27 cellular contexts compared by ENCODE assay signal in the genomic region with DNA sequence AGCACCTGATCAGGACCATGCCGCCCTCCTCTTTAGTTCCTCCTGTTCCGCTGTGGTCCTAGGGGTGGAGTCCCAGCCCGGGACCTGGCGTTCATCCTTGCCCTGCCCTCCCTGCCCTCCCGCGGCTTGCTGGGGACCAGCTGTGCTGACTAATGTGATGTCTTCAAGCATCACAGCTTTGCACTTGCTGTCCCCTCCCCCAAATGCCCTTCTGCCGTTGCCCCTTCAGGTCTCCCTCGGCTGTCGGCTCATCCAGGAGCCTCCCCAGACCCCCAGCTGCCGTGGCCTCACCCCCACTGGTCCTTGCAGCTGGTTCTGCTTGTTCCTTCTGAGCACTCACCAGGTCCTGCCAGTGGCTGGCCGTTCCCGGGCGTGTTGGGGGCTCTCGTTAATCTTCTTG. TPM values are rescaled to one million over a fixed set of nuclear protein-coding genes. Genes with fewer than 3 reads are reported as not detected.
DNase-seq lines count a peak whose midpoint lies in the region; TF ChIP-seq lines count a peak whose summit lies in the region.
"Had no signal": no experiment of that assay in that cellular context is flagged by ENCODE, and none has a peak within 500 bp of the region (broad histone marks: within the 10 kb centered on the region; RNA-seq: fewer than 3 reads in every experiment).

No MANE protein-coding gene starts in this region.

- H3K4me3 ChIP-seq in fibroblast of the aortic adventitia (ENCODE audit: low read depth, low read length): no peak overlapping the region
- H3K4me3 ChIP-seq in skeletal muscle satellite cell (ENCODE audit: low read length): no peak overlapping the region
- no peak overlapping the region for H3K4me3 ChIP-seq in neural progenitor cell
- H3K4me3 ChIP-seq in lower leg skin (ENCODE audit: low read depth, poor library complexity, severe bottlenecking): no peak overlapping the region
- H3K4me3 ChIP-seq: ascending aorta, K562, stomach had no signal

- H3F3A ChIP-seq in neural progenitor cell (ENCODE audit: low read depth): no peaks in the 10 kb centered on the region

- H3K9me3 ChIP-seq in skeletal muscle satellite cell (replicated peaks; ENCODE audit: low read length) (no peaks in the 10 kb centered on the region), neural progenitor cell (ENCODE audit: low read depth) (no peaks in the 10 kb centered on the region)
- H3K9me3 ChIP-seq: ascending aorta, stomach had no signal

- no peak overlapping the region for H3K4me3 Mint-ChIP-seq in neural progenitor cell
- H3K4me3 Mint-ChIP-seq: activated CD4-positive, alpha-beta memory T cell treated with anti-CD3 and anti-CD28 coated beads, Interleukin-2, amount 10 ng/mL, durations not matched to agents 7 days and 5 days; activated naive CD4-positive, alpha-beta T cell treated with anti-CD3 and anti-CD28 coated beads for 36 hours; effector memory CD8-positive, alpha-beta T cell; WTC11 had no signal

- intact Hi-C loops in lower leg skin (cut with DNase I; ENCODE audit: low total_unique reads): no loop called here

- H3K27ac ChIP-seq in neural progenitor cell: no peak overlapping the region
- H3K27ac ChIP-seq: 22Rv1, ascending aorta had no signal

- TF ChIP-seq CTCF in fibroblast of the aortic adventitia (IDR thresholded peaks at IDR 0.05; ENCODE audit: insufficient read depth, low read length) (no peak), neural progenitor cell (IDR thresholded peaks at IDR 0.05) (no peak), lower leg skin (IDR thresholded peaks at IDR 0.05) (no peak)

- no peak overlapping the region for H2AFZ ChIP-seq in neural progenitor cell (replicated peaks)

- no peaks in the 10 kb centered on the region for H3K36me3 Mint-ChIP-seq in neural progenitor cell
- H3K36me3 Mint-ChIP-seq: naive thymus-derived CD8-positive, alpha-beta T cell; WTC11 had no signal

- H3K9ac ChIP-seq in skeletal muscle satellite cell (ENCODE audit: low read depth, low read length): no peak overlapping the region
- no peak overlapping the region for H3K9ac ChIP-seq in neural progenitor cell

- no peaks in the 10 kb centered on the region for H3K36me3 ChIP-seq in skeletal muscle satellite cell (ENCODE audit: insufficient read depth, low read length)
- no peaks in the 10 kb centered on the region for H3K36me3 ChIP-seq in neural progenitor cell

- H3K9me3 Mint-ChIP-seq in neural progenitor cell: no peaks in the 10 kb centered on the region
- H3K9me3 Mint-ChIP-seq: activated CD4-positive, alpha-beta memory T cell treated with anti-CD3 and anti-CD28 coated beads, Interleukin-2, amount 10 ng/mL, durations not matched to agents 7 days and 5 days; activated naive CD4-positive, alpha-beta T cell treated with anti-CD3 and anti-CD28 coated beads for 36 hours; effector memory CD8-positive, alpha-beta T cell; naive thymus-derived CD8-positive, alpha-beta T cell; WTC11 had no signal

- H4K20me1 ChIP-seq in neural progenitor cell (ENCODE audit: low read depth): peaks cover 100% of the 10 kb centered on the region

- peaks cover 34% of the 10 kb centered on the region for H3K4me1 Mint-ChIP-seq in neural progenitor cell

- WGBS in lower leg skin, 2 donors: 27 to 34% methylated on average over 14 of the region's 14 CpGs

- peaks cover 8% of the 10 kb centered on the region for H3K27me3 Mint-ChIP-seq in neural progenitor cell (ENCODE audit: insufficient read depth, low read depth)
- H3K27me3 Mint-ChIP-seq: activated CD4-positive, alpha-beta memory T cell treated with anti-CD3 and anti-CD28 coated beads, Interleukin-2, amount 10 ng/mL, durations not matched to agents 7 days and 5 days; effector memory CD8-positive, alpha-beta T cell; naive thymus-derived CD8-positive, alpha-beta T cell had no signal

- H3K79me2 ChIP-seq in neural progenitor cell (ENCODE audit: low read depth): peaks cover 96% of the 10 kb centered on the region

- H3K4me1 ChIP-seq in skeletal muscle satellite cell (ENCODE audit: control insufficient read depth, insufficient read depth, low read length) (peaks cover 30% of the 10 kb centered on the region), neural progenitor cell (peaks cover 14% of the 10 kb centered on the region)

- peak overlapping the region; percentile 27 for H3K4me2 ChIP-seq in skeletal muscle satellite cell (ENCODE audit: low read length)
- no peak overlapping the region for H3K4me2 ChIP-seq in neural progenitor cell

- no peak for TF ChIP-seq POLR2A in lower leg skin (IDR thresholded peaks at IDR 0.05)

- peak; percentile 80 for DNase-seq in DMS 273 (lab: John Stamatoyannopoulos, UW; ENCODE audit: unreplicated experiment)
- no peak for DNase-seq in DMS 273 treated with DMSO at 0.1 percent for 48 hours (lab: John Stamatoyannopoulos, UW)
- DNase-seq in NCI-H524 (lab: John Stamatoyannopoulos, UW): peak; percentile 96 to 97
- peak; percentile 25 for DNase-seq in fibroblast of the aortic adventitia (ENCODE audit: low read depth)
- DNase-seq in neural progenitor cell (ENCODE audit: low spot score): no peak
- no peak for DNase-seq in lower leg skin (ENCODE audit: low spot score in 2 of 2)
- no peak for DNase-seq in NCI-H2107 (lab: John Stamatoyannopoulos, UW)
- DNase-seq: activated CD4-positive, alpha-beta memory T cell treated with anti-CD3 and anti-CD28 coated beads, Interleukin-2, amount 10 ng/mL, durations not matched to agents 7 days and 5 days; activated naive CD4-positive, alpha-beta T cell treated with anti-CD3 and anti-CD28 coated beads for 36 hours; activated T-cell treated with anti-CD3 and anti-CD28 coated beads, Interleukin-2, amount 50 U/mL, for 1 hour; effector memory CD8-positive, alpha-beta T cell; hippocampal formation; islet precursor cell; naive thymus-derived CD8-positive, alpha-beta T cell; NCI-H1105; NCI-H526 treated with DMSO at 0.1 percent for 48 hours; PC-3; posterior cingulate gyrus; SIG-M5; stimulated activated CD4-positive, alpha-beta T cell treated with anti-CD3 and anti-CD28 coated beads, Interleukin-4, amount 100 ng/mL, for 1 hour; stomach; T-helper 1 cell had no signal

- no peaks in the 10 kb centered on the region for H3K27me3 ChIP-seq in skeletal muscle satellite cell (ENCODE audit: control insufficient read depth, insufficient read depth, low read length)
- no peaks in the 10 kb centered on the region for H3K27me3 ChIP-seq in neural progenitor cell
- H3K27me3 ChIP-seq: ascending aorta, stomach had no signal

- H3K27ac Mint-ChIP-seq in neural progenitor cell: no peak overlapping the region
- H3K27ac Mint-ChIP-seq: activated CD4-positive, alpha-beta memory T cell treated with anti-CD3 and anti-CD28 coated beads, Interleukin-2, amount 10 ng/mL, durations not matched to agents 7 days and 5 days; activated naive CD4-positive, alpha-beta T cell treated with anti-CD3 and anti-CD28 coated beads for 36 hours; effector memory CD8-positive, alpha-beta T cell; WTC11 had no signal

RNA-seq across cellular contexts. Expression of a gene that starts 19.9 kb away (rescaled TPM):
- total RNA-seq in fibroblast of the aortic adventitia (ENCODE audit: low replicate concordance): 20.9 and 26.8 TPM in 2 replicates
- total RNA-seq in skeletal muscle satellite cell (2012; rRNA removed): 9.9 and 16.6 TPM in 2 replicates
- 11.6 and 25.5 TPM in 2 replicates for total RNA-seq in neural progenitor cell (ENCODE audit: low replicate concordance)
- 100 to 1,000 TPM; 143 to 242 (median 166) TPM for total RNA-seq in lower leg skin

Comparison
In these comparisons a context has a peak if more than half of its experiments do, and no peak if none do; other contexts are left out.
1. DNase-seq: peak in DMS 273 (single experiment), NCI-H524 (2 of 2) and fibroblast of the aortic adventitia (single experiment); none in DMS 273 treated with DMSO at 0.1 percent for 48 hours (single experiment), neural progenitor cell (single experiment), lower leg skin (0 of 2) and NCI-H2107 (single experiment).